ENCODE assay signal across 27 cellular contexts in the genomic region with DNA sequence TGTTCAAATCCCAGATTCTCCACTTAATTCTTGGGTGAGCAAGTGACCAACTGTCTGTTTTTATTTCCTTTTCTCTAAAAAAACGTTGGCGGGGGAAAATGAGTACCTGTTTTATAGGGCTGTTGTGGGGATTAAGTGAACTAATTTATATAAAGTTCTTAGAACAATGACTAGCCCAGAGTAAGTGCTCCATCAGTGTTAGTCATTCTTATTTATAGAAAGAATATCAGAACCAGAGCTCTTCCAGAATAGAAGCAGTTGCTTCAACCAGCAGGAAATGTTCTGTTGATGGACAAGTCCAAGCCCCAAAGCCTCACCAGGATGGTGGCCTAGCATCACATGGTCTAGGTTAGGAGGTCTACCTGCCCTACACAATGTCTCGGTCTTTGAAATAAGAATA.
DNase-seq lines count a peak whose midpoint lies in the region; ATAC-seq and TF ChIP-seq lines count a peak whose summit lies in the region.
"Had no signal": no experiment of that assay in that cellular context is flagged by ENCODE, and none has a peak within 500 bp of the region (broad histone marks: within the 10 kb centered on the region; RNA-seq: fewer than 3 reads in every experiment).

No MANE protein-coding gene starts in this region.

- H3K4me1 Mint-ChIP-seq in stimulated activated naive B cell treated with anti-CD40 and anti-IgM and Interleukin-4, amounts not matched to agents 10 μg/mL and 1 μg/mL and 100 μg/mL, for 72 hours: peaks cover 0 to 4% of the 10 kb centered on the region in 2 donors
- H3K4me1 Mint-ChIP-seq: activated naive CD8-positive, alpha-beta T cell treated with anti-CD3 and anti-CD28 coated beads for 36 hours; naive thymus-derived CD4-positive, alpha-beta T cell had no signal

- H3K27me3 ChIP-seq in SK-N-SH (ENCODE audit: insufficient read depth): no peaks in the 10 kb centered on the region
- no peaks in the 10 kb centered on the region for H3K27me3 ChIP-seq in mammary epithelial cell (ENCODE audit: insufficient read depth, low read length)
- H3K27me3 ChIP-seq in foreskin keratinocyte: no peaks in the 10 kb centered on the region
- H3K27me3 ChIP-seq: cardiac muscle cell, tibial artery had no signal

- no peak for DNase-seq in SK-N-SH
- DNase-seq in mammary epithelial cell: no peak
- DNase-seq in foreskin keratinocyte: no peak
- DNase-seq in stimulated activated naive B cell treated with anti-CD40 and anti-IgM and Interleukin-4, amounts not matched to agents 10 μg/mL and 1 μg/mL and 100 μg/mL, for 72 hours: no peak
- DNase-seq in GM13976 (ENCODE audit: low spot score): no peak
- DNase-seq in T1000 (lab: John Stamatoyannopoulos, UW): no peak
- DNase-seq: 8988T; activated CD4-positive, alpha-beta T cell treated with anti-CD3 and anti-CD28 coated beads for 4 hours; activated naive CD8-positive, alpha-beta T cell treated with anti-CD3 and anti-CD28 coated beads for 36 hours; dorsolateral prefrontal cortex; erythroblast; hippocampal formation; islet precursor cell; naive thymus-derived CD4-positive, alpha-beta T cell; NCI-H1048; NCI-H2029 treated with DMSO at 0.1 percent for 48 hours; NCI-H446 treated with DMSO at 0.1 percent for 48 hours; pancreas; stimulated activated naive CD4-positive, alpha-beta T cell; tibial artery had no signal

- no peak overlapping the region for H3K27ac Mint-ChIP-seq in stimulated activated naive B cell treated with anti-CD40 and anti-IgM and Interleukin-4, amounts not matched to agents 10 μg/mL and 1 μg/mL and 100 μg/mL, for 72 hours
- H3K27ac Mint-ChIP-seq: activated naive CD8-positive, alpha-beta T cell treated with anti-CD3 and anti-CD28 coated beads for 36 hours; activated T-helper 1 cell treated with anti-CD3 and anti-CD28 coated beads, Interleukin-12 subunit alpha, Interleukin-12 subunit beta, Interleukin-2, Interleukin-4 antibody, amounts not matched to agents 30 ng/mL and 10 ng/mL and 1 ng/mL, durations not matched to agents 14 hours and 24 hours and 36 hours; naive thymus-derived CD4-positive, alpha-beta T cell had no signal

- H3K36me3 Mint-ChIP-seq in stimulated activated naive B cell treated with anti-CD40 and anti-IgM and Interleukin-4, amounts not matched to agents 10 μg/mL and 1 μg/mL and 100 μg/mL, for 72 hours: no peaks in the 10 kb centered on the region
- H3K36me3 Mint-ChIP-seq: activated naive CD8-positive, alpha-beta T cell treated with anti-CD3 and anti-CD28 coated beads for 36 hours; CD14-positive monocyte had no signal

- H3K4me1 ChIP-seq in SK-N-SH (ENCODE audit: control insufficient read depth in 1 of 2, insufficient read depth in 2 of 2, low read depth in 1 of 2, low read length in 1 of 2): peaks cover 0 to 31% of the 10 kb centered on the region in 2 experiments
- peaks cover 58% of the 10 kb centered on the region for H3K4me1 ChIP-seq in mammary epithelial cell (ENCODE audit: insufficient read depth, low read length)
- H3K4me1 ChIP-seq in foreskin keratinocyte: peaks cover 34% of the 10 kb centered on the region
- H3K4me1 ChIP-seq: pancreas had no signal

- dilution Hi-C loops in mammary epithelial cell (cut with HindIII; ENCODE audit: low sequenced_read_pairs): no loop called here

- H3K9me3 ChIP-seq in SK-N-SH (no peaks in the 10 kb centered on the region), mammary epithelial cell (replicated peaks; ENCODE audit: insufficient read depth, low read length) (no peaks in the 10 kb centered on the region)
- H3K9me3 ChIP-seq: pancreas, tibial artery had no signal

- H3K9me3 Mint-ChIP-seq in stimulated activated naive B cell treated with anti-CD40 and anti-IgM and Interleukin-4, amounts not matched to agents 10 μg/mL and 1 μg/mL and 100 μg/mL, for 72 hours: no peaks in the 10 kb centered on the region
- H3K9me3 Mint-ChIP-seq: activated naive CD8-positive, alpha-beta T cell treated with anti-CD3 and anti-CD28 coated beads for 36 hours; activated T-helper 1 cell treated with anti-CD3 and anti-CD28 coated beads, Interleukin-12 subunit alpha, Interleukin-12 subunit beta, Interleukin-2, Interleukin-4 antibody, amounts not matched to agents 30 ng/mL and 10 ng/mL and 1 ng/mL, durations not matched to agents 14 hours and 24 hours and 36 hours; CD14-positive monocyte had no signal

- peak overlapping the region in 1 of 2 experiments; percentile 100; a peak in 2 of 4 replicates for H3K27ac ChIP-seq in SK-N-SH (ENCODE audit: low read depth in 2 of 2, low read length in 1 of 2)
- peak overlapping the region; percentile 45 for H3K27ac ChIP-seq in mammary epithelial cell (ENCODE audit: insufficient read depth, low read depth, low read length)
- H3K27ac ChIP-seq in foreskin keratinocyte: peak overlapping the region; percentile 94
- H3K27ac ChIP-seq: cardiac muscle cell, dorsolateral prefrontal cortex, KMS-11, pancreas had no signal

- no TSS peak for BruUV-seq in mammary epithelial cell (replicated peaks; lab: Mats Ljungman, UMichigan)

- H3K9me2 ChIP-seq in SK-N-SH: no peaks in the 10 kb centered on the region

- POLR2A ChIA-PET in SK-N-SH (lab: Yijun Ruan, JAX): no interaction called here

- in situ Hi-C loops in mammary epithelial cell (cut with MboI; ENCODE audit: low sequenced_read_pairs in 2 of 2) (loop anchor here (5.0 to 10.0 kb wide), 2 partner anchors 68 to 71 kb away; no protein-coding TSS in a partner anchor), GM13976 (cut with MboI; ENCODE audit: low sequenced_read_pairs, unreplicated experiment) (no loop called here)

- H3K27me3 Mint-ChIP-seq in stimulated activated naive B cell treated with anti-CD40 and anti-IgM and Interleukin-4, amounts not matched to agents 10 μg/mL and 1 μg/mL and 100 μg/mL, for 72 hours: no peaks in the 10 kb centered on the region
- H3K27me3 Mint-ChIP-seq: activated naive CD8-positive, alpha-beta T cell treated with anti-CD3 and anti-CD28 coated beads for 36 hours had no signal

- H3K9ac ChIP-seq in SK-N-SH (no peak overlapping the region), mammary epithelial cell (ENCODE audit: insufficient read depth, low read length) (no peak overlapping the region)
- H3K9ac ChIP-seq: KMS-11 had no signal

- WGBS in SK-N-SH (ENCODE audit: low lambda C conversion rate): 12% methylated on average over 3 of the region's 3 CpGs
- 72% methylated on average over 3 of the region's 3 CpGs for WGBS in mammary epithelial cell (ENCODE audit: low coverage, missing lambda C conversion rate)

- H2AFZ ChIP-seq in SK-N-SH (ENCODE audit: low read depth) (no peak overlapping the region), mammary epithelial cell (ENCODE audit: low read depth, low read length) (no peak overlapping the region)

- TF ChIP-seq RAD21 in SK-N-SH (IDR thresholded peaks at IDR 0.05; ENCODE audit: low read length): no peak

- H4K20me1 ChIP-seq in SK-N-SH (ENCODE audit: insufficient read depth) (no peaks in the 10 kb centered on the region), mammary epithelial cell (ENCODE audit: insufficient read depth, low read length) (no peaks in the 10 kb centered on the region)

- CTCF ChIA-PET in SK-N-SH (lab: Yijun Ruan, JAX) (no interaction called here), mammary epithelial cell (lab: Charles Lee; ENCODE audit: low non-redundant PET) (interaction anchor here (0.7 kb wide), 1 partner anchor 361 kb away, joined by 3 read pairs; no protein-coding TSS in a partner anchor)

- no peak overlapping the region for H3K4me3 ChIP-seq in SK-N-SH (ENCODE audit: low read depth in 2 of 2, low read length in 1 of 2)
- no peak overlapping the region for H3K4me3 ChIP-seq in mammary epithelial cell (replicated peaks in 1 of 3; ENCODE audit: insufficient read depth in 1 of 3, low read depth in 2 of 3, low read length in 3 of 3)
- H3K4me3 ChIP-seq: cardiac muscle cell, dorsolateral prefrontal cortex, pancreas, tibial artery had no signal

- no peaks in the 10 kb centered on the region for H3K79me2 ChIP-seq in SK-N-SH (ENCODE audit: insufficient read depth)
- H3K79me2 ChIP-seq in mammary epithelial cell (ENCODE audit: insufficient read depth, low read length): no peaks in the 10 kb centered on the region

- peak; percentile 13 to 52; a peak in 2 of 4 replicates for TF ChIP-seq EP300 in SK-N-SH (IDR thresholded peaks at IDR 0.05; ENCODE audit: borderline replicate concordance in 1 of 2, low read depth in 1 of 2, low read length in 1 of 2)

- no peak for TF ChIP-seq CTCF in SK-N-SH (IDR thresholded peaks at IDR 0.05)
- TF ChIP-seq CTCF in mammary epithelial cell (conservative IDR thresholded peaks at IDR 0.05 in 1 of 2, IDR thresholded peaks at IDR 0.05 in 1 of 2; ENCODE audit: extremely low read depth in 1 of 2, insufficient read depth in 1 of 2, low read depth in 1 of 2, low read length in 2 of 2): no peak
- no peak for TF ChIP-seq CTCF in foreskin keratinocyte (conservative IDR thresholded peaks at IDR 0.05)
- TF ChIP-seq CTCF in GM13976 (IDR thresholded peaks at IDR 0.05; ENCODE audit: borderline replicate concordance, control extremely low read depth, extremely low read depth, insufficient read depth, missing control alignments): no peak

- ATAC-seq in SK-N-SH treated with all-trans-retinoic acid at 6 μM for 48 hours: no peak
- ATAC-seq in foreskin keratinocyte: no peak
- ATAC-seq in stimulated activated naive B cell treated with anti-CD40 and anti-IgM and Interleukin-4, amounts not matched to agents 10 μg/mL and 1 μg/mL and 100 μg/mL, for 72 hours (replicated peaks): no peak
- no peak for ATAC-seq in HG03521 (IDR thresholded peaks at IDR 0.05; ENCODE audit: unreplicated experiment)
- ATAC-seq: naive thymus-derived CD4-positive, alpha-beta T cell; pancreas; sciatic nerve had no signal

- H3K36me3 ChIP-seq in SK-N-SH (replicated peaks in 1 of 2; ENCODE audit: control insufficient read depth in 1 of 2, insufficient read depth in 2 of 2, low read length in 1 of 2) (no peaks in the 10 kb centered on the region), mammary epithelial cell (ENCODE audit: insufficient read depth, low read length) (no peaks in the 10 kb centered on the region)
- H3K36me3 ChIP-seq: cardiac muscle cell, pancreas, tibial artery had no signal

- H3F3A ChIP-seq in SK-N-SH (replicated peaks; ENCODE audit: insufficient read depth): peaks cover 50% of the 10 kb centered on the region

- no peak overlapping the region for H3K4me3 Mint-ChIP-seq in stimulated activated naive B cell treated with anti-CD40 and anti-IgM and Interleukin-4, amounts not matched to agents 10 μg/mL and 1 μg/mL and 100 μg/mL, for 72 hours
- H3K4me3 Mint-ChIP-seq: activated naive CD8-positive, alpha-beta T cell treated with anti-CD3 and anti-CD28 coated beads for 36 hours; activated T-helper 1 cell treated with anti-CD3 and anti-CD28 coated beads, Interleukin-12 subunit alpha, Interleukin-12 subunit beta, Interleukin-2, Interleukin-4 antibody, amounts not matched to agents 30 ng/mL and 10 ng/mL and 1 ng/mL, durations not matched to agents 14 hours and 24 hours and 36 hours; CD14-positive monocyte; naive thymus-derived CD4-positive, alpha-beta T cell had no signal

- H3K4me2 ChIP-seq in SK-N-SH (peak overlapping the region; percentile 91), mammary epithelial cell (ENCODE audit: insufficient read depth, low read depth, low read length) (no peak overlapping the region)
- H3K4me2 ChIP-seq: KMS-11 had no signal

- intact Hi-C loops in mammary epithelial cell (cut with micrococcal nuclease): loop anchor here (5.0 to 10.0 kb wide), 2 partner anchors 196 to 432 kb away; no protein-coding TSS in a partner anchor

TF ChIP-seq in SK-N-SH, 30 proteins besides CTCF, POLR2A, EP300 and RAD21 (continues in another document):
- TF ChIP-seq FOXJ3 (CRISPR knock-in tag; IDR thresholded peaks at IDR 0.05): no peak
